Comparison of ENCODE assay signal across 8 cellular contexts in genomic region chr14:39175445-39176262, GRCh38. TPM values are rescaled to one million over a fixed set of nuclear protein-coding genes. Genes with fewer than 3 reads are reported as not detected.
DNase-seq lines count a peak whose midpoint lies in the region; ATAC-seq lines count a peak whose summit lies in the region.

No MANE protein-coding gene starts in this region.

- H3K27me3 Mint-ChIP-seq in activated CD4-positive, alpha-beta T cell treated with anti-CD3 and anti-CD28 coated beads, Interleukin-2, amount 10 ng/mL, durations not matched to agents 24 days and 14 days: no peaks in the 10 kb centered on the region

- H3K9me3 Mint-ChIP-seq in activated CD4-positive, alpha-beta T cell treated with anti-CD3 and anti-CD28 coated beads, Interleukin-2, amount 10 ng/mL, durations not matched to agents 24 days and 14 days: no peaks in the 10 kb centered on the region

- peak overlapping the region; percentile 74 to 98 (median 93) for H3K27ac ChIP-seq in skin epidermis

- H3K4me1 Mint-ChIP-seq in activated CD4-positive, alpha-beta T cell treated with anti-CD3 and anti-CD28 coated beads, Interleukin-2, amount 10 ng/mL, durations not matched to agents 24 days and 14 days: peaks cover 32% of the 10 kb centered on the region

- peak overlapping the region; percentile 94 for H3K4me3 Mint-ChIP-seq in activated CD4-positive, alpha-beta T cell treated with anti-CD3 and anti-CD28 coated beads, Interleukin-2, amount 10 ng/mL, durations not matched to agents 24 days and 14 days

- intact Hi-C loops in activated CD4-positive, alpha-beta T cell treated with anti-CD3 and anti-CD28 coated beads, Interleukin-2, amount 10 ng/mL, durations not matched to agents 24 days and 14 days (cut with micrococcal nuclease): loop anchor here (1.0 to 5.0 kb wide), 6 partner anchors 54 to 257 kb away; partner anchors contain the start of genes FBXO33, GEMIN2 and SEC23A

- peak; percentile 5 for ATAC-seq in HG02588 (IDR thresholded peaks at IDR 0.05; ENCODE audit: unreplicated experiment)

- peak overlapping the region; percentile 99 for H3K4me3 ChIP-seq in iPS-11a (ENCODE audit: low read depth, low read length)
- peak overlapping the region; percentile 84 to 97 (median 94) for H3K4me3 ChIP-seq in skin epidermis

- H3K27ac Mint-ChIP-seq in activated CD4-positive, alpha-beta T cell treated with anti-CD3 and anti-CD28 coated beads, Interleukin-2, amount 10 ng/mL, durations not matched to agents 24 days and 14 days: peak overlapping the region; percentile 96

- H3K36me3 Mint-ChIP-seq in activated CD4-positive, alpha-beta T cell treated with anti-CD3 and anti-CD28 coated beads, Interleukin-2, amount 10 ng/mL, durations not matched to agents 24 days and 14 days (ENCODE audit: low read depth): peaks cover 43% of the 10 kb centered on the region

- peak; percentile 83 for DNase-seq in activated CD4-positive, alpha-beta T cell treated with anti-CD3 and anti-CD28 coated beads, Interleukin-2, amount 10 ng/mL, durations not matched to agents 24 days and 14 days
- no peak for DNase-seq in activated CD4-positive, alpha-beta T cell treated with anti-CD3 and anti-CD28 coated beads, Interleukin-2, amount 50 U/mL, for 4 hours
- DNase-seq in NCI-H2171 (lab: John Stamatoyannopoulos, UW): peak; percentile 55
- DNase-seq in activated naive CD8-positive, alpha-beta T cell treated with anti-CD3 and anti-CD28 coated beads, Interleukin-2, amount 50 U/mL, for 16 hours (ENCODE audit: low read depth, low spot score): peak; percentile 5
- no peak for DNase-seq in COLO829 (ENCODE audit: low spot score)

RNA-seq across cellular contexts. Expression of gene PNN, which starts 0.6 kb away (rescaled TPM):
- total RNA-seq in activated CD4-positive, alpha-beta T cell treated with anti-CD3 and anti-CD28 coated beads, Interleukin-2, amount 10 ng/mL, durations not matched to agents 24 days and 14 days: 121 and 128 TPM in 2 replicates

RNA-seq across cellular contexts. Expression of gene TRAPPC6B, which starts 5.5 kb away (rescaled TPM):
- total RNA-seq in activated CD4-positive, alpha-beta T cell treated with anti-CD3 and anti-CD28 coated beads, Interleukin-2, amount 10 ng/mL, durations not matched to agents 24 days and 14 days: 16.9 and 20.8 TPM in 2 replicates

RNA-seq across cellular contexts. Expression of gene MIA2, which starts 58.1 kb away (rescaled TPM):
- total RNA-seq in activated CD4-positive, alpha-beta T cell treated with anti-CD3 and anti-CD28 coated beads, Interleukin-2, amount 10 ng/mL, durations not matched to agents 24 days and 14 days: 18.7 and 21.8 TPM in 2 replicates

Comparison
In these comparisons a context has a peak if more than half of its experiments do, and no peak if none do; other contexts are left out.
1. DNase-seq: peak in activated CD4-positive, alpha-beta T cell treated with anti-CD3 and anti-CD28 coated beads, Interleukin-2, amount 10 ng/mL, durations not matched to agents 24 days and 14 days (single experiment), NCI-H2171 (single experiment) and activated naive CD8-positive, alpha-beta T cell treated with anti-CD3 and anti-CD28 coated beads, Interleukin-2, amount 50 U/mL, for 16 hours (single experiment); none in activated CD4-positive, alpha-beta T cell treated with anti-CD3 and anti-CD28 coated beads, Interleukin-2, amount 50 U/mL, for 4 hours (0 of 2) and COLO829 (single experiment).